In genomic region chr10:22002531-22003110, GRCh38 we compare ENCODE assay signal across 2 cellular contexts.
A peak's percentile ranks its signal among the peaks of the same experiment; 100 is the strongest.
TF ChIP-seq lines count a peak whose summit lies in the region.

No MANE protein-coding gene starts in this region.

TF ChIP-seq in HCT116, 20 proteins besides CTCF, POLR2A, EP300 and RAD21:
- TF ChIP-seq ATF3 (IDR thresholded peaks at IDR 0.05) (no peak), EGR1 (IDR thresholded peaks at IDR 0.05; ENCODE audit: low read depth) (no peak), SRF (IDR thresholded peaks at IDR 0.05; ENCODE audit: low read depth) (no peak), EZH2phosphoT487 (IDR thresholded peaks at IDR 0.05; ENCODE audit: borderline replicate concordance) (no peak), TCF7L2 (IDR thresholded peaks at IDR 0.05; ENCODE audit: borderline replicate concordance, extremely low read depth, insufficient read depth, insufficient read length) (no peak), CEBPB (IDR thresholded peaks at IDR 0.05; ENCODE audit: low read depth) (no peak), REST (IDR thresholded peaks at IDR 0.05; ENCODE audit: low read depth) (no peak)
TF ChIP-seq in HCT116: peak in this region for 0.

TF ChIP-seq in K562, 482 proteins besides CTCF, POLR2A, EP300 and RAD21 (continues in another document):
- TF ChIP-seq NUFIP1 (IDR thresholded peaks at IDR 0.05; ENCODE audit: partially characterized antibody): no peak
- TF ChIP-seq ZNF253 (CRISPR knock-in tag; conservative IDR thresholded peaks at IDR 0.05): no peak
- TF ChIP-seq TBL1XR1 (IDR thresholded peaks at IDR 0.05; ENCODE audit: low read length in 2 of 2): no peak
- TF ChIP-seq HNRNPUL1 (IDR thresholded peaks at IDR 0.05; ENCODE audit: low read length): no peak
- no peak for TF ChIP-seq CEBPG (CRISPR knock-in tag; IDR thresholded peaks at IDR 0.05)
- peak in 1 of 2 experiments; percentile 46; a peak in 1 of 4 replicates for TF ChIP-seq CEBPG (tag; conservative IDR thresholded peaks at IDR 0.05 in 1 of 2, IDR thresholded peaks at IDR 0.05 in 1 of 2)
- TF ChIP-seq CXXC5 (CRISPR knock-in tag; IDR thresholded peaks at IDR 0.05): no peak
- TF ChIP-seq CREBBP (IDR thresholded peaks at IDR 0.05; ENCODE audit: low read depth, low read length): no peak
- no peak for TF ChIP-seq TOE1 (IDR thresholded peaks at IDR 0.05; ENCODE audit: borderline replicate concordance)
- no peak for TF ChIP-seq TOE1 (CRISPR knock-in tag; IDR thresholded peaks at IDR 0.05; ENCODE audit: borderline replicate concordance, low read depth)
- no peak for TF ChIP-seq ZNF134 (CRISPR knock-in tag; conservative IDR thresholded peaks at IDR 0.05)
- TF ChIP-seq REST (CRISPR knock-in tag; IDR thresholded peaks at IDR 0.05; ENCODE audit: low read depth): no peak
- TF ChIP-seq CGGBP1 (CRISPR knock-in tag; IDR thresholded peaks at IDR 0.05): no peak
- TF ChIP-seq NR3C1 (CRISPR knock-in tag; IDR thresholded peaks at IDR 0.05): no peak
- TF ChIP-seq ZNF449 (CRISPR knock-in tag; IDR thresholded peaks at IDR 0.05): no peak
- peak; percentile 45; the same call in 1 of the 2 replicates for TF ChIP-seq NKRF (IDR thresholded peaks at IDR 0.05; ENCODE audit: borderline replicate concordance)
- no peak for TF ChIP-seq ID3 (CRISPR knock-in tag; IDR thresholded peaks at IDR 0.05)
- no peak for TF ChIP-seq ID3 (tag; IDR thresholded peaks at IDR 0.05)
- no peak for TF ChIP-seq POLR2AphosphoS5 (IDR thresholded peaks at IDR 0.05; ENCODE audit: control insufficient read depth, insufficient read depth, low read depth, low read length)
- TF ChIP-seq SMC3 (conservative IDR thresholded peaks at IDR 0.05; ENCODE audit: insufficient read depth, low read depth, low read length): no peak
- no peak for TF ChIP-seq MGA (IDR thresholded peaks at IDR 0.05)
- 0 out of 2 replicates have a peak, but pooled peaks have one; percentile 28 for TF ChIP-seq ZNF766 (CRISPR knock-in tag; conservative IDR thresholded peaks at IDR 0.05)
- TF ChIP-seq MTA2 (IDR thresholded peaks at IDR 0.05; ENCODE audit: low read depth): no peak
- TF ChIP-seq TRIM24 (IDR thresholded peaks at IDR 0.05): 0 out of 4 replicates have a peak, but pooled peaks of 1 of the 2 experiments have one; percentile 6
- TF ChIP-seq SMARCE1 (IDR thresholded peaks at IDR 0.05): 0 out of 2 replicates have a peak, but pooled peaks have one; percentile 17
- no peak for TF ChIP-seq PCBP1 (IDR thresholded peaks at IDR 0.05; ENCODE audit: low read depth, low read length, poor library complexity, severe bottlenecking)
- no peak for TF ChIP-seq LARP7 (IDR thresholded peaks at IDR 0.05)
- TF ChIP-seq HMGN3 (IDR thresholded peaks at IDR 0.05; ENCODE audit: borderline replicate concordance, extremely low read depth, insufficient read length, low read depth, low read length): no peak
- no peak for TF ChIP-seq WHSC1 (IDR thresholded peaks at IDR 0.05; ENCODE audit: low read length)
- no peak for TF ChIP-seq MBD1 (CRISPR knock-in tag; IDR thresholded peaks at IDR 0.05)
- no peak for TF ChIP-seq HMBOX1 (IDR thresholded peaks at IDR 0.05)
